12 cellular contexts compared by ENCODE assay signal in the genomic region with DNA sequence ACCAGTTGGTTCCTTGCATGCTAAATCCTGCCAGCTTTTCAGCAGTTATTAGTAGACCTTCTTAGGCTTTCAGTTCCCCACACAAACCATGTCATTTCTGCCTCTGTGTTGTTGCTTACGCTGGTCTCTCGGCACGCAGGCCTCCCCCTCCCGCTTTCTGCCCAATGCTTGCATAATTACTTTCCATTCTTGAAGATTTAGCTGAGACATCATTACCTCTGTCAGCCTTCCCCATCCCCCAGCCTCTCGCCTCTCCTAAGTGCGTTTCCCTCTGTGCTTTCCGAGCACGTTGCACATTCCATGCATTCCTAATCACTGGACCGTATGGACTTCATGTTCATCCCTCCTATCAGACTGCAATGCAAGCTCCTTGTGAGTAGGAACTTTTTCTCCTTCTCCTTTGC. TPM values are rescaled to one million over a fixed set of nuclear protein-coding genes. Genes with fewer than 3 reads are reported as not detected.
A peak's percentile ranks its signal among the peaks of the same experiment; 100 is the strongest.
DNase-seq lines count a peak whose midpoint lies in the region; ATAC-seq, FAIRE-seq and TF ChIP-seq lines count a peak whose summit lies in the region.
"Had no signal": no experiment of that assay in that cellular context is flagged by ENCODE, and none has a peak within 500 bp of the region (broad histone marks: within the 10 kb centered on the region; RNA-seq: fewer than 3 reads in every experiment).

No MANE protein-coding gene starts in this region.

- in situ Hi-C loops in Caki2 (cut with HindIII; ENCODE audit: low pct_unique_long_range_greater_than_20kb, low sequenced_read_pairs): no loop called here

- no peak overlapping the region for H3K4me3 Mint-ChIP-seq in activated T-helper 2 cell treated with anti-CD3 and anti-CD28 coated beads, Interferon-gamma antibody, Interleukin-2, Interleukin-4, amounts not matched to agents 10 μg/mL and 5 μg/mL and 100 μg/mL, durations not matched to agents 14 hours and 24 hours and 36 hours (ENCODE audit: low read depth)
- H3K4me3 Mint-ChIP-seq: CD4-positive, CD25-positive, alpha-beta regulatory T cell had no signal

- no peak overlapping the region for H2BK15ac ChIP-seq in neuronal stem cell (ENCODE audit: low read length)

- no peaks in the 10 kb centered on the region for H3K9me3 ChIP-seq in neuronal stem cell (replicated peaks in 1 of 2; ENCODE audit: control insufficient read depth in 2 of 2, insufficient read depth in 1 of 2, low read depth in 1 of 2, low read length in 2 of 2)

- H3K4me3 ChIP-seq in fibroblast of mammary gland (ENCODE audit: control insufficient read depth, low read depth, low read length) (no peak overlapping the region), neuronal stem cell (ENCODE audit: low read length in 2 of 2) (peak overlapping the region in 1 of 2 donors; percentile 18)

- intact Hi-C loops in activated T-helper 2 cell treated with anti-CD3 and anti-CD28 coated beads, Interferon-gamma antibody, Interleukin-2, Interleukin-4, amounts not matched to agents 10 μg/mL and 5 μg/mL and 100 μg/mL, durations not matched to agents 14 hours and 24 hours and 36 hours (cut with micrococcal nuclease): no loop called here

- no peak overlapping the region for H2BK5ac ChIP-seq in neuronal stem cell (ENCODE audit: low read length)

- H3K14ac ChIP-seq in neuronal stem cell (ENCODE audit: low read length): no peak overlapping the region

- H3K36me3 Mint-ChIP-seq in activated T-helper 2 cell treated with anti-CD3 and anti-CD28 coated beads, Interferon-gamma antibody, Interleukin-2, Interleukin-4, amounts not matched to agents 10 μg/mL and 5 μg/mL and 100 μg/mL, durations not matched to agents 14 hours and 24 hours and 36 hours (ENCODE audit: low read depth): no peaks in the 10 kb centered on the region
- H3K36me3 Mint-ChIP-seq: CD4-positive, CD25-positive, alpha-beta regulatory T cell had no signal

- H3K4me1 ChIP-seq in neuronal stem cell (ENCODE audit: control insufficient read depth in 2 of 2, insufficient read depth in 1 of 2, low read depth in 1 of 2, low read length in 2 of 2): peaks cover 13 to 20% of the 10 kb centered on the region in 2 donors

- H4K8ac ChIP-seq in neuronal stem cell (ENCODE audit: low read depth, low read length): no peak overlapping the region

- H3K4me2 ChIP-seq in neuronal stem cell (ENCODE audit: insufficient read depth, low read length, poor library complexity, severe bottlenecking): peak overlapping the region; percentile 40

- TF ChIP-seq CTCF in fibroblast of mammary gland (conservative IDR thresholded peaks at IDR 0.05; ENCODE audit: control insufficient read depth, insufficient read depth, low read depth, low read length): no peak

- H3K4me1 Mint-ChIP-seq in activated T-helper 2 cell treated with anti-CD3 and anti-CD28 coated beads, Interferon-gamma antibody, Interleukin-2, Interleukin-4, amounts not matched to agents 10 μg/mL and 5 μg/mL and 100 μg/mL, durations not matched to agents 14 hours and 24 hours and 36 hours (ENCODE audit: low read depth): peaks cover 6% of the 10 kb centered on the region
- H3K4me1 Mint-ChIP-seq: brain had no signal

- H3K4ac ChIP-seq in neuronal stem cell (ENCODE audit: low read length): no peak overlapping the region

- peaks cover 7% of the 10 kb centered on the region for H3K27me3 Mint-ChIP-seq in activated T-helper 2 cell treated with anti-CD3 and anti-CD28 coated beads, Interferon-gamma antibody, Interleukin-2, Interleukin-4, amounts not matched to agents 10 μg/mL and 5 μg/mL and 100 μg/mL, durations not matched to agents 14 hours and 24 hours and 36 hours (ENCODE audit: low read depth)
- H3K27me3 Mint-ChIP-seq: brain, progenitor cell of endocrine pancreas had no signal

- H3K27ac Mint-ChIP-seq in activated T-helper 2 cell treated with anti-CD3 and anti-CD28 coated beads, Interferon-gamma antibody, Interleukin-2, Interleukin-4, amounts not matched to agents 10 μg/mL and 5 μg/mL and 100 μg/mL, durations not matched to agents 14 hours and 24 hours and 36 hours: no peak overlapping the region
- H3K27ac Mint-ChIP-seq: brain; CD4-positive, CD25-positive, alpha-beta regulatory T cell; progenitor cell of endocrine pancreas had no signal

- no peak overlapping the region for H3K23ac ChIP-seq in neuronal stem cell (ENCODE audit: low read depth, low read length, poor library complexity)

- no peaks in the 10 kb centered on the region for H3K9me3 Mint-ChIP-seq in activated T-helper 2 cell treated with anti-CD3 and anti-CD28 coated beads, Interferon-gamma antibody, Interleukin-2, Interleukin-4, amounts not matched to agents 10 μg/mL and 5 μg/mL and 100 μg/mL, durations not matched to agents 14 hours and 24 hours and 36 hours
- H3K9me3 Mint-ChIP-seq: brain; CD4-positive, CD25-positive, alpha-beta regulatory T cell had no signal

- peaks cover 0 to 2% of the 10 kb centered on the region in 2 donors for H3K36me3 ChIP-seq in neuronal stem cell (replicated peaks in 1 of 2; ENCODE audit: control insufficient read depth in 2 of 2, insufficient read depth in 2 of 2, low read length in 2 of 2)

- no peaks in the 10 kb centered on the region for H3K27me3 ChIP-seq in neuronal stem cell (ENCODE audit: control insufficient read depth in 3 of 3, insufficient read depth in 3 of 3, low read depth in 1 of 3, low read length in 3 of 3)

- peaks cover 2% of the 10 kb centered on the region for H3K79me1 ChIP-seq in neuronal stem cell (ENCODE audit: low read depth, low read length)

- H4K91ac ChIP-seq in neuronal stem cell (ENCODE audit: low read depth, low read length, poor library complexity): no peak overlapping the region

- peak overlapping the region; percentile 83 for H3K18ac ChIP-seq in neuronal stem cell (ENCODE audit: low read length)

- ATAC-seq in GM21576 (IDR thresholded peaks at IDR 0.05; ENCODE audit: unreplicated experiment): no peak

- peak overlapping the region; percentile 88 for H3K27ac ChIP-seq in neuronal stem cell (replicated peaks; ENCODE audit: low read length)

- no peak overlapping the region for H3K9ac ChIP-seq in neuronal stem cell (ENCODE audit: low read depth, low read length, poor library complexity)

- H2AFZ ChIP-seq in neuronal stem cell (ENCODE audit: low read length): peak overlapping the region; percentile 71

- DNase-seq in Caki2 (ENCODE audit: low read depth) (peak; percentile 90), RCC 7860 (ENCODE audit: low spot score) (peak; percentile 96), fibroblast of mammary gland (ENCODE audit: low read depth) (peak; percentile 7), neuronal stem cell (ENCODE audit: low spot score) (peak; percentile 81), middle frontal gyrus (ENCODE audit: extremely low spot score, low spot score) (no peak)
- no peak for DNase-seq in activated T-helper 2 cell treated with anti-CD3 and anti-CD28 coated beads, Interferon-gamma antibody, Interleukin-2, Interleukin-4, amounts not matched to agents 10 μg/mL and 5 μg/mL and 100 μg/mL, durations not matched to agents 14 hours and 24 hours and 36 hours (ENCODE audit: low spot score)
- no peak for DNase-seq in activated effector memory CD4-positive, alpha-beta T cell treated with anti-CD3 and anti-CD28 coated beads, Interleukin-2, amount 50 U/mL, for 16 hours
- DNase-seq: CD4-positive, CD25-positive, alpha-beta regulatory T cell; SHP77 treated with DMSO at 0.1 percent for 48 hours had no signal

- peak overlapping the region; percentile 24 for H2BK12ac ChIP-seq in neuronal stem cell (ENCODE audit: low read length)

- H2AK5ac ChIP-seq in neuronal stem cell (ENCODE audit: low read depth, low read length): no peak overlapping the region

- no peak overlapping the region for H2BK120ac ChIP-seq in neuronal stem cell (ENCODE audit: low read depth, low read length)

- no CpG with 5 or more reads among the region's 9 CpGs for WGBS in neuronal stem cell (ENCODE audit: extremely low coverage in 2 of 2, insufficient read length in 2 of 2, insufficient replicate concordance in 1 of 2), 2 donors

- peak; percentile 93 for FAIRE-seq in RCC 7860 (lab: Jason Lieb, UNC)

RNA-seq across cellular contexts. Expression of a gene that starts 26.8 kb away (rescaled TPM):
- total RNA-seq in Caki2 (2014; rRNA removed; shearing (Covaris generic); ENCODE audit: low replicate concordance): not detected in 2 replicates
- not detected for polyA plus RNA-seq in neuronal stem cell (2013, experiment 1 of 2)
- not detected for polyA plus RNA-seq in neuronal stem cell (2013, experiment 2 of 2)
- total RNA-seq in activated T-helper 2 cell treated with anti-CD3 and anti-CD28 coated beads, Interferon-gamma antibody, Interleukin-2, Interleukin-4, amounts not matched to agents 10 μg/mL and 5 μg/mL and 100 μg/mL, durations not matched to agents 14 hours and 24 hours and 36 hours: not detected in 2 replicates
- total RNA-seq: CD4-positive, CD25-positive, alpha-beta regulatory T cell; progenitor cell of endocrine pancreas had no signal
- polyA plus RNA-seq: CD4-positive, CD25-positive, alpha-beta regulatory T cell had no signal

RNA-seq across cellular contexts. Expression of a gene that starts 32.9 kb away (rescaled TPM):
- total RNA-seq in Caki2 (2014; rRNA removed; shearing (Covaris generic); ENCODE audit: low replicate concordance): 6.0 and 11.5 TPM in 2 replicates
- polyA plus RNA-seq in neuronal stem cell (2013, experiment 1 of 2): 22.5 TPM
- polyA plus RNA-seq in neuronal stem cell (2013, experiment 2 of 2): 22.9 TPM
- 0.27 and 0.76 TPM in 2 replicates for total RNA-seq in activated T-helper 2 cell treated with anti-CD3 and anti-CD28 coated beads, Interferon-gamma antibody, Interleukin-2, Interleukin-4, amounts not matched to agents 10 μg/mL and 5 μg/mL and 100 μg/mL, durations not matched to agents 14 hours and 24 hours and 36 hours

Comparison
In these comparisons a context has a peak if more than half of its experiments do, and no peak if none do; other contexts are left out.
1. DNase-seq: peak in Caki2 (single experiment), RCC 7860 (single experiment), fibroblast of mammary gland (single experiment) and neuronal stem cell (single experiment); none in activated T-helper 2 cell treated with anti-CD3 and anti-CD28 coated beads, Interferon-gamma antibody, Interleukin-2, Interleukin-4, amounts not matched to agents 10 μg/mL and 5 μg/mL and 100 μg/mL, durations not matched to agents 14 hours and 24 hours and 36 hours (single experiment), activated effector memory CD4-positive, alpha-beta T cell treated with anti-CD3 and anti-CD28 coated beads, Interleukin-2, amount 50 U/mL, for 16 hours (single experiment) and middle frontal gyrus (single experiment).